ENCODE assay signal across 11 cellular contexts in the genomic region with DNA sequence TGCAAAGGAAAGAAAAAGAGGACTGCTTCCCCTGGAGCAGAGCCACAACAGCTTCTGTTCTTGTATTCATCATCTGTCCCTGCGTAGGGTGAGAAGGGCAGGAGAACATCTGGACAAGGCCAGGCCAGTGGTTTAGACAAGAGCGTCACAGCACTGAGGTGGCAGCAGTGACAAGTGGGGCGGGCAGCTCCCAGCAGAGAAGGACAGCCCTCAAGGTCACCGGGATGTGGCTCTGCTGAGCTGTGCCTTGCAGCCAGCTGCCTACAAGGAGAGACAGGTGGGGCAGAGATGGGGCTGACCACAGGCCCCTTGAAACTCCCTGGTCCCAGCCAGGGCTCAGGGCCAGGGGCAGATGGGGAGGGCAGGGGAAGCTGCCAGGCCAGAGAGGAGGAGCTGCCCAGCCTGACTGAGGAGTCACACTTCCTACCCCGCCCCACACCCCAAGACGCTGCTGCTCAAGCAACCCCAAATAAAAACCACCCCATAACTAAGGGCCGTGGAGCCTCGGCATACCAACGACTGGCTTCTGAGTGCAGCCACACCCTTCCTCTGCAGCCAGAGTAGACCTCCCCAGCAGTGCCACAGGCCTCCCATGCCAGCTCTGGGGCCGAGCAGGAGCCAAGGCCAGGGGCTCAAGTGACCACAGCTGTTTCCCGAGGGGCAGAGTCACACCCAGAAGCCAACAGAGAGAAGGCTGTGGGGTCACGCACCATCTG. TPM values are rescaled to one million over a fixed set of nuclear protein-coding genes. Genes with fewer than 3 reads are reported as not detected.
DNase-seq lines count a peak whose midpoint lies in the region; ATAC-seq, FAIRE-seq and TF ChIP-seq lines count a peak whose summit lies in the region.
"Had no signal": no experiment of that assay in that cellular context is flagged by ENCODE, and none has a peak within 500 bp of the region (broad histone marks: within the 10 kb centered on the region; RNA-seq: fewer than 3 reads in every experiment).

No MANE protein-coding gene starts in this region.

- TF ChIP-seq CTCF in astrocyte (IDR thresholded peaks at IDR 0.05; ENCODE audit: insufficient read depth, low read depth, low read length) (no peak), kidney (IDR thresholded peaks at IDR 0.05; ENCODE audit: borderline replicate concordance, extremely low read depth, insufficient read depth) (no peak), upper lobe of right lung (IDR thresholded peaks at IDR 0.05) (no peak)

- peak overlapping the region; percentile 22 for H3K4me2 ChIP-seq in astrocyte (ENCODE audit: low read length)

- no peaks in the 10 kb centered on the region for H3K27me3 Mint-ChIP-seq in astrocyte (ENCODE audit: low read depth, unreplicated experiment)

- H3K4me3 Mint-ChIP-seq in astrocyte (ENCODE audit: unreplicated experiment), result no peak overlapping the region
- H3K4me3 Mint-ChIP-seq: stimulated activated naive B cell treated with anti-CD40 and anti-IgM and Interleukin-4, amounts not matched to agents 10 μg/mL and 1 μg/mL and 100 μg/mL, for 72 hours had no signal

- ATAC-seq in upper lobe of right lung (peak; percentile 21), GM21737 (IDR thresholded peaks at IDR 0.05; ENCODE audit: unreplicated experiment) (no peak)
- ATAC-seq: gastroesophageal sphincter; mucosa of descending colon; stimulated activated naive B cell treated with anti-CD40 and anti-IgM and Interleukin-4, amounts not matched to agents 10 μg/mL and 1 μg/mL and 100 μg/mL, for 72 hours had no signal

- H3K9me3 ChIP-seq in astrocyte (ENCODE audit: insufficient read depth, low read depth, low read length) (no peaks in the 10 kb centered on the region), kidney (ENCODE audit: control insufficient read depth in 1 of 2, low read length in 2 of 2) (no peaks in the 10 kb centered on the region), upper lobe of right lung (no peaks in the 10 kb centered on the region)
- H3K9me3 ChIP-seq: gastroesophageal sphincter, mucosa of descending colon had no signal

- H4K20me1 ChIP-seq in astrocyte (ENCODE audit: insufficient read depth, low read length), result peaks cover 96% of the 10 kb centered on the region

- no peak overlapping the region for H2AFZ ChIP-seq in astrocyte (ENCODE audit: low read depth, low read length)

- H3K9me3 Mint-ChIP-seq in astrocyte (ENCODE audit: unreplicated experiment), result no peaks in the 10 kb centered on the region
- H3K9me3 Mint-ChIP-seq: stimulated activated naive B cell treated with anti-CD40 and anti-IgM and Interleukin-4, amounts not matched to agents 10 μg/mL and 1 μg/mL and 100 μg/mL, for 72 hours had no signal

- intact Hi-C loops in kidney (cut with DNase I), result no loop called here
- intact Hi-C loops in upper lobe of right lung (cut with DNase I), result no loop called here

- peaks cover 38% of the 10 kb centered on the region for H3K4me1 ChIP-seq in astrocyte (ENCODE audit: insufficient read depth, low read length)
- peaks cover 49 to 57% of the 10 kb centered on the region in 2 donors for H3K4me1 ChIP-seq in kidney (ENCODE audit: control insufficient read depth in 1 of 2, insufficient read depth in 1 of 2, low read depth in 1 of 2, low read length in 2 of 2)
- H3K4me1 ChIP-seq in upper lobe of right lung, result peaks cover 32% of the 10 kb centered on the region

- peaks cover 97% of the 10 kb centered on the region for H3K79me2 ChIP-seq in astrocyte (ENCODE audit: insufficient read depth, low read length)

- H3K27me3 ChIP-seq in astrocyte (ENCODE audit: insufficient read depth, low read length) (no peaks in the 10 kb centered on the region), upper lobe of right lung (no peaks in the 10 kb centered on the region)
- H3K27me3 ChIP-seq: gastroesophageal sphincter had no signal

- H3K36me3 Mint-ChIP-seq in astrocyte (ENCODE audit: low read depth, unreplicated experiment), result peaks cover 28% of the 10 kb centered on the region
- H3K36me3 Mint-ChIP-seq: stimulated activated naive B cell treated with anti-CD40 and anti-IgM and Interleukin-4, amounts not matched to agents 10 μg/mL and 1 μg/mL and 100 μg/mL, for 72 hours had no signal

- peaks cover 34% of the 10 kb centered on the region for H3K4me1 Mint-ChIP-seq in astrocyte (ENCODE audit: low read depth, unreplicated experiment)

- H3K36me3 ChIP-seq in astrocyte (ENCODE audit: insufficient read depth, low read length), result no peaks in the 10 kb centered on the region
- H3K36me3 ChIP-seq in kidney (ENCODE audit: control insufficient read depth in 1 of 2, insufficient read depth in 2 of 2, low read length in 2 of 2), result peaks cover 4 to 14% of the 10 kb centered on the region in 2 donors
- H3K36me3 ChIP-seq in upper lobe of right lung, result no peaks in the 10 kb centered on the region
- H3K36me3 ChIP-seq: gastroesophageal sphincter had no signal

- H3K27ac ChIP-seq in astrocyte (ENCODE audit: low read depth, low read length) (no peak overlapping the region), kidney (ENCODE audit: low read depth in 2 of 2, low read length in 2 of 2) (peak overlapping the region; percentile 26 to 41), upper lobe of right lung (no peak overlapping the region)

- no peak for FAIRE-seq in astrocyte (lab: Jason Lieb, UNC)
- FAIRE-seq in kidney (lab: Jason Lieb, UNC), result no peak

- H3K27ac Mint-ChIP-seq in astrocyte (ENCODE audit: unreplicated experiment), result peak overlapping the region; percentile 42
- H3K27ac Mint-ChIP-seq: stimulated activated naive B cell treated with anti-CD40 and anti-IgM and Interleukin-4, amounts not matched to agents 10 μg/mL and 1 μg/mL and 100 μg/mL, for 72 hours had no signal

- peak; percentile 16 for DNase-seq in activated naive CD4-positive, alpha-beta T cell treated with Interleukin-2 at 50 U/mL for 16 hours
- no peak for DNase-seq in activated naive CD4-positive, alpha-beta T cell (lab: John Stamatoyannopoulos, UW)
- DNase-seq in astrocyte (ENCODE audit: low read depth) (no peak), kidney (peak; percentile 56), upper lobe of right lung (no peak), NCI-H1694 (lab: John Stamatoyannopoulos, UW) (no peak), NCI-H2227 (lab: John Stamatoyannopoulos, UW; ENCODE audit: unreplicated experiment) (no peak)
- DNase-seq: stimulated activated naive B cell treated with anti-CD40 and anti-IgM and Interleukin-4, amounts not matched to agents 10 μg/mL and 1 μg/mL and 100 μg/mL, for 72 hours had no signal

- H3K4me3 ChIP-seq in astrocyte (ENCODE audit: insufficient read depth, low read depth, low read length) (no peak overlapping the region), kidney (ENCODE audit: low read length in 2 of 2) (no peak overlapping the region), upper lobe of right lung (no peak overlapping the region)
- H3K4me3 ChIP-seq: gastroesophageal sphincter, mucosa of descending colon had no signal

- H3K9ac ChIP-seq in astrocyte (ENCODE audit: low read length) (no peak overlapping the region), kidney (ENCODE audit: low read length in 2 of 2) (peak overlapping the region in 1 of 2 donors; percentile 28)

RNA-seq across cellular contexts. Expression of a gene that starts 5.4 kb away (rescaled TPM):
- total RNA-seq in astrocyte (56.0 and 70.5 TPM in 2 replicates), kidney (57.1 TPM), upper lobe of right lung (28.8 TPM)
- 49.6 TPM for polyA plus RNA-seq in kidney (ENCODE audit: insufficient read depth, low read depth, low replicate concordance)

RNA-seq across cellular contexts. Expression of a gene that starts 35.9 kb away (rescaled TPM):
- total RNA-seq in astrocyte, result 14.9 and 15.9 TPM in 2 replicates
- 21.4 TPM for total RNA-seq in kidney
- 35.9 TPM for polyA plus RNA-seq in kidney (ENCODE audit: insufficient read depth, low read depth, low replicate concordance)
- 13.1 TPM for total RNA-seq in upper lobe of right lung

Comparison
In these comparisons a context has a peak if more than half of its experiments do, and no peak if none do; other contexts are left out.
1. DNase-seq: peak in activated naive CD4-positive, alpha-beta T cell treated with Interleukin-2 at 50 U/mL for 16 hours (single experiment) and kidney (single experiment); none in activated naive CD4-positive, alpha-beta T cell (0 of 4), astrocyte (single experiment), upper lobe of right lung (single experiment), NCI-H1694 (single experiment) and NCI-H2227 (single experiment).
2. H3K27ac ChIP-seq: peak in kidney (2 of 2); none in astrocyte (single experiment) and upper lobe of right lung (single experiment).